In genomic region chr3:150556792-150557191, GRCh38 we compare ENCODE assay signal across 17 cellular contexts. TPM values are rescaled to one million over a fixed set of nuclear protein-coding genes. Genes with fewer than 3 reads are reported as not detected.
DNase-seq lines count a peak whose midpoint lies in the region; ATAC-seq, FAIRE-seq and TF ChIP-seq lines count a peak whose summit lies in the region.
"Had no signal": no experiment of that assay in that cellular context is flagged by ENCODE, and none has a peak within 500 bp of the region (broad histone marks: within the 10 kb centered on the region; RNA-seq: fewer than 3 reads in every experiment).

No MANE protein-coding gene starts in this region.

- H3K4me3 Mint-ChIP-seq in activated naive CD4-positive, alpha-beta T cell treated with anti-CD3 and anti-CD28 coated beads, Interleukin-2, amount 50 U/mL, for 24 hours: no peak overlapping the region
- H3K4me3 Mint-ChIP-seq: B cell; CD4-positive, alpha-beta T cell; GM23338 had no signal

- H3K4me1 ChIP-seq in Loucy (ENCODE audit: insufficient read depth, low read length, poor library complexity, severe bottlenecking) (peaks cover 18% of the 10 kb centered on the region), endothelial cell of umbilical vein (ENCODE audit: control insufficient read depth, extremely low read depth, insufficient read depth, low read length) (peaks cover 20% of the 10 kb centered on the region)

- no peaks in the 10 kb centered on the region for H3K27me3 ChIP-seq in Loucy (ENCODE audit: insufficient read depth, low read length, poor library complexity, severe bottlenecking)
- no peaks in the 10 kb centered on the region for H3K27me3 ChIP-seq in endothelial cell of umbilical vein (ENCODE audit: control insufficient read depth in 2 of 2, insufficient read depth in 2 of 2, low read length in 2 of 2)

- H3K9me2 ChIP-seq in Loucy (replicated peaks; ENCODE audit: low read depth, low read length): no peaks in the 10 kb centered on the region

- peaks cover 13% of the 10 kb centered on the region for H4K20me1 ChIP-seq in Loucy (ENCODE audit: insufficient read depth, low read length, poor library complexity, severe bottlenecking)
- H4K20me1 ChIP-seq in endothelial cell of umbilical vein (replicated peaks; ENCODE audit: control insufficient read depth, extremely low read depth, insufficient read depth, low read length): no peaks in the 10 kb centered on the region

- H3K4me3 ChIP-seq in Loucy (ENCODE audit: low read length, poor library complexity, severe bottlenecking) (no peak overlapping the region), endothelial cell of umbilical vein (replicated peaks in 1 of 3; ENCODE audit: insufficient read depth in 1 of 3, low read depth in 1 of 3, low read length in 3 of 3) (no peak overlapping the region)
- H3K4me3 ChIP-seq: GM23338 had no signal

- POLR2A ChIA-PET in endothelial cell of umbilical vein (lab: Charles Lee): interaction anchor here (1.2 kb wide), 1 partner anchor 10 kb away, joined by 3 read pairs; the partner anchor contains the start of genes EIF2A and SERP1

- no peak for TF ChIP-seq POLR2A in endothelial cell of umbilical vein (IDR thresholded peaks at IDR 0.05; ENCODE audit: low read depth, low read length)

- FAIRE-seq in endothelial cell of umbilical vein (lab: Jason Lieb, UNC): peak; percentile 69
- FAIRE-seq: A204.1 had no signal

- H3K27me3 Mint-ChIP-seq in activated naive CD4-positive, alpha-beta T cell treated with anti-CD3 and anti-CD28 coated beads, Interleukin-2, amount 50 U/mL, for 24 hours: no peaks in the 10 kb centered on the region
- H3K27me3 Mint-ChIP-seq: B cell; CD4-positive, alpha-beta T cell had no signal

- H3K36me3 ChIP-seq in Loucy (ENCODE audit: insufficient read depth, low read length): peaks cover 45% of the 10 kb centered on the region; the same call in 1 of the 2 replicates
- H3K36me3 ChIP-seq in endothelial cell of umbilical vein (ENCODE audit: control insufficient read depth in 2 of 2, extremely low read depth in 1 of 2, insufficient read depth in 2 of 2, low read length in 2 of 2): peaks cover 0 to 4% of the 10 kb centered on the region in 2 experiments

- no peaks in the 10 kb centered on the region for H3K9me1 ChIP-seq in endothelial cell of umbilical vein (replicated peaks; ENCODE audit: control insufficient read depth, extremely low read depth, insufficient read depth, low read length)

- H3F3A ChIP-seq in Loucy (ENCODE audit: low read depth): no peaks in the 10 kb centered on the region

- H3K9ac ChIP-seq in Loucy (ENCODE audit: low read depth, low read length, poor library complexity, severe bottlenecking) (no peak overlapping the region), endothelial cell of umbilical vein (replicated peaks; ENCODE audit: extremely low read depth, insufficient read depth, low read length) (no peak overlapping the region)

- H3K4me2 ChIP-seq in Loucy (ENCODE audit: low read depth, low read length, poor library complexity, severe bottlenecking): peak overlapping the region; percentile 11
- peak overlapping the region; percentile 82 for H3K4me2 ChIP-seq in endothelial cell of umbilical vein (ENCODE audit: insufficient read depth, low read length)
- H3K4me2 ChIP-seq: GM23338 had no signal

- BruUV-seq in endothelial cell of umbilical vein (replicated peaks; lab: Mats Ljungman, UMichigan): no TSS peak

- no peak for DNase-seq in activated naive CD4-positive, alpha-beta T cell treated with anti-CD3 and anti-CD28 coated beads, Interleukin-2, amount 50 U/mL, for 16 hours
- DNase-seq in endothelial cell of umbilical vein (ENCODE audit: low read depth, low spot score): peak; percentile 88
- peak; percentile 35 for DNase-seq in pulmonary artery endothelial cell (ENCODE audit: low read depth, low spot score)
- no peak for DNase-seq in A172 (ENCODE audit: low spot score)
- DNase-seq: C1 segment of cervical spinal cord; Calu3; CD4-positive, alpha-beta T cell; DMS 273 treated with DMSO at 0.1 percent for 48 hours; H7; IMR-90 had no signal

- peak overlapping the region; percentile 27 for H3K27ac ChIP-seq in endothelial cell of umbilical vein (ENCODE audit: insufficient read depth, low read depth, low read length)
- H3K27ac ChIP-seq: HL-60 had no signal

- H3K9me3 Mint-ChIP-seq in activated naive CD4-positive, alpha-beta T cell treated with anti-CD3 and anti-CD28 coated beads, Interleukin-2, amount 50 U/mL, for 24 hours: no peaks in the 10 kb centered on the region
- H3K9me3 Mint-ChIP-seq: CD4-positive, alpha-beta T cell; GM23338 had no signal

- intact Hi-C loops in endothelial cell of umbilical vein (cut with micrococcal nuclease): loop anchor here (1.0 kb wide), 1 partner anchor 10 kb away; the partner anchor contains the start of genes EIF2A and SERP1

- no peak for ATAC-seq in GM18868 (IDR thresholded peaks at IDR 0.05; ENCODE audit: unreplicated experiment)
- ATAC-seq: GM23338 had no signal

- dilution Hi-C loops in endothelial cell of umbilical vein (cut with MboI; ENCODE audit: extremely low pct_ligation_motif_present, low sequenced_read_pairs): no loop called here

- peak overlapping the region; percentile 13 for H3K27ac Mint-ChIP-seq in activated naive CD4-positive, alpha-beta T cell treated with anti-CD3 and anti-CD28 coated beads, Interleukin-2, amount 50 U/mL, for 24 hours
- H3K27ac Mint-ChIP-seq: B cell; CD4-positive, alpha-beta T cell; GM23338 had no signal

- TF ChIP-seq CTCF in Loucy (conservative IDR thresholded peaks at IDR 0.05; ENCODE audit: low read length) (no peak), endothelial cell of umbilical vein (IDR thresholded peaks at IDR 0.05; ENCODE audit: extremely low read depth in 1 of 2, insufficient read depth in 1 of 2, low read depth in 1 of 2, low read length in 2 of 2) (no peak)

- no peak overlapping the region for H2AFZ ChIP-seq in Loucy (ENCODE audit: low read length)
- no peak overlapping the region for H2AFZ ChIP-seq in endothelial cell of umbilical vein (ENCODE audit: low read depth, low read length)
- H2AFZ ChIP-seq: GM23338 had no signal

- H3K79me2 ChIP-seq in Loucy (ENCODE audit: insufficient read depth, low read length): peaks cover 70% of the 10 kb centered on the region
- peaks cover 38% of the 10 kb centered on the region for H3K79me2 ChIP-seq in endothelial cell of umbilical vein (ENCODE audit: control insufficient read depth, insufficient read depth, low read length)

- H3K9me3 ChIP-seq in Loucy (ENCODE audit: insufficient read depth, low read depth, low read length): no peaks in the 10 kb centered on the region
- H3K9me3 ChIP-seq in endothelial cell of umbilical vein (replicated peaks; ENCODE audit: control insufficient read depth, insufficient read depth, low read length): no peaks in the 10 kb centered on the region

- peaks cover 19% of the 10 kb centered on the region for H3K36me3 Mint-ChIP-seq in activated naive CD4-positive, alpha-beta T cell treated with anti-CD3 and anti-CD28 coated beads, Interleukin-2, amount 50 U/mL, for 24 hours

- CTCF ChIA-PET in endothelial cell of umbilical vein (lab: Charles Lee): interaction anchor here (0.8 to 1.5 kb wide), 3 partner anchors 9 to 29 kb away, joined by 3 to 4 read pairs (median 4); no protein-coding TSS in a partner anchor

- peaks cover 48% of the 10 kb centered on the region for H3K4me1 Mint-ChIP-seq in activated naive CD4-positive, alpha-beta T cell treated with anti-CD3 and anti-CD28 coated beads, Interleukin-2, amount 50 U/mL, for 24 hours
- H3K4me1 Mint-ChIP-seq: B cell, GM23338 had no signal

TF ChIP-seq in endothelial cell of umbilical vein, 7 proteins besides CTCF, POLR2A, EP300 and RAD21 (continues in another document):
- TF ChIP-seq MAX (IDR thresholded peaks at IDR 0.05; ENCODE audit: insufficient read depth, insufficient read length): no peak
- peak; percentile 35 for TF ChIP-seq POLR2AphosphoS5 (IDR thresholded peaks at IDR 0.05; ENCODE audit: insufficient read depth, low read depth, low read length)
- TF ChIP-seq JUN (IDR thresholded peaks at IDR 0.05; ENCODE audit: borderline replicate concordance, insufficient read depth, insufficient read length, low read depth): peak; percentile 20

RNA-seq across cellular contexts. Expression of gene EIF2A, which starts 10.2 kb away (rescaled TPM):
- total RNA-seq in endothelial cell of umbilical vein (97.6 and 104 TPM in 2 replicates), pulmonary artery endothelial cell (219 and 267 TPM in 2 replicates)
- 55.3 and 85.2 TPM in 2 replicates for polyA plus RNA-seq in endothelial cell of umbilical vein
- 141 and 145 TPM in 2 replicates for polyA plus RNA-seq in endothelial cell of umbilical vein (2011; cell fraction: cytosol; rRNA removed)
- polyA plus RNA-seq in endothelial cell of umbilical vein (2011; cell fraction: nucleus; rRNA removed): 119 and 137 TPM in 2 replicates
- 59.6 and 74.1 TPM in 2 replicates for polyA plus RNA-seq in endothelial cell of umbilical vein (2012)
- polyA minus RNA-seq in endothelial cell of umbilical vein: 70.2 and 78.8 TPM in 2 replicates
- 80.3 TPM for polyA minus RNA-seq in endothelial cell of umbilical vein (2011; cell fraction: cytosol; rRNA and poly(A)+ RNA removed)
- polyA minus RNA-seq in endothelial cell of umbilical vein (2011; cell fraction: nucleus; rRNA and poly(A)+ RNA removed): 85.4 and 129 TPM in 2 replicates
- total RNA-seq in A172 (2014; rRNA removed; shearing (Covaris generic)): 127 TPM in 2 replicates

RNA-seq across cellular contexts. Expression of gene SERP1, which starts 10.5 kb away (rescaled TPM):
- total RNA-seq in endothelial cell of umbilical vein (81.7 and 82.0 TPM in 2 replicates), pulmonary artery endothelial cell (187 and 198 TPM in 2 replicates)
- polyA plus RNA-seq in endothelial cell of umbilical vein: 103 and 135 TPM in 2 replicates
- polyA plus RNA-seq in endothelial cell of umbilical vein (2011; cell fraction: cytosol; rRNA removed): 49.2 and 72.4 TPM in 2 replicates
- 52.3 and 63.3 TPM in 2 replicates for polyA plus RNA-seq in endothelial cell of umbilical vein (2011; cell fraction: nucleus; rRNA removed)
- 71.0 and 81.6 TPM in 2 replicates for polyA plus RNA-seq in endothelial cell of umbilical vein (2012)
- polyA minus RNA-seq in endothelial cell of umbilical vein: 43.5 and 53.5 TPM in 2 replicates
- polyA minus RNA-seq in endothelial cell of umbilical vein (2011; cell fraction: cytosol; rRNA and poly(A)+ RNA removed): 151 TPM
- 68.3 and 77.8 TPM in 2 replicates for polyA minus RNA-seq in endothelial cell of umbilical vein (2011; cell fraction: nucleus; rRNA and poly(A)+ RNA removed)
- total RNA-seq in A172 (2014; rRNA removed; shearing (Covaris generic)): 127 and 186 TPM in 2 replicates

RNA-seq across cellular contexts. Expression of gene SELENOT, which starts 46.3 kb away (rescaled TPM):
- 89.2 and 103 TPM in 2 replicates for total RNA-seq in endothelial cell of umbilical vein
- polyA plus RNA-seq in endothelial cell of umbilical vein: 299 and 328 TPM in 2 replicates
- polyA plus RNA-seq in endothelial cell of umbilical vein (2011; cell fraction: cytosol; rRNA removed): 345 and 375 TPM in 2 replicates
- 94.5 and 108 TPM in 2 replicates for polyA plus RNA-seq in endothelial cell of umbilical vein (2011; cell fraction: nucleus; rRNA removed)
- 87.4 and 158 TPM in 2 replicates for polyA plus RNA-seq in endothelial cell of umbilical vein (2012)
- polyA minus RNA-seq in endothelial cell of umbilical vein: 433 and 503 TPM in 2 replicates
- polyA minus RNA-seq in endothelial cell of umbilical vein (2011; cell fraction: cytosol; rRNA and poly(A)+ RNA removed): 98.9 TPM
- polyA minus RNA-seq in endothelial cell of umbilical vein (2011; cell fraction: nucleus; rRNA and poly(A)+ RNA removed): 73.8 and 125 TPM in 2 replicates
- total RNA-seq in pulmonary artery endothelial cell: 291 and 391 TPM in 2 replicates
- 171 and 237 TPM in 2 replicates for total RNA-seq in A172 (2014; rRNA removed; shearing (Covaris generic))

Comparison
In these comparisons a context has a peak if more than half of its experiments do, and no peak if none do; other contexts are left out.
1. DNase-seq: peak in endothelial cell of umbilical vein (single experiment) and pulmonary artery endothelial cell (single experiment); none in activated naive CD4-positive, alpha-beta T cell treated with anti-CD3 and anti-CD28 coated beads, Interleukin-2, amount 50 U/mL, for 16 hours (single experiment) and A172 (single experiment).